Comparison of ENCODE assay signal across 25 cellular contexts in genomic region chr7:46133076-46133475, GRCh38.
"Had no signal": no experiment of that assay in that cellular context is flagged by ENCODE, and none has a peak within 500 bp of the region (broad histone marks: within the 10 kb centered on the region; RNA-seq: fewer than 3 reads in every experiment).

No MANE protein-coding gene starts in this region.

- H3K36me3 ChIP-seq: brain microvascular endothelial cell, left lung, right atrium auricular region, spleen, upper lobe of left lung had no signal

- DNase-seq: activated CD4-positive, alpha-beta T cell treated with anti-CD3 and anti-CD28 coated beads for 1 hour; activated CD4-positive, alpha-beta T cell treated with anti-CD3 and anti-CD28 coated beads, Interleukin-2, amount 50 U/mL, for 4 hours; activated naive CD4-positive, alpha-beta T cell treated with anti-CD3 and anti-CD28 coated beads for 36 hours; activated naive CD8-positive, alpha-beta T cell treated with anti-CD3 and anti-CD28 coated beads, Interleukin-2, amount 50 U/mL, for 24 hours; activated T-cell treated with anti-CD3 and anti-CD28 coated beads for 4 hours; brain microvascular endothelial cell; dermis blood vessel endothelial cell; effector memory CD8-positive, alpha-beta T cell; left lung; mammary epithelial cell; mucosa of descending colon; natural killer cell; posterior cingulate gyrus; T-cell; T-helper 9 cell had no signal

- ATAC-seq: activated naive CD8-positive, alpha-beta T cell treated with anti-CD3 and anti-CD28 coated beads, Interleukin-2, amount 50 U/mL, for 24 hours; activated T-helper 17 cell treated with anti-CD3 and anti-CD28 coated beads, Interleukin-2, amount 50 U/mL, for 72 hours; effector memory CD8-positive, alpha-beta T cell; left lung; mucosa of descending colon; natural killer cell; T-cell had no signal

- H3K36me3 Mint-ChIP-seq: natural killer cell, T-cell had no signal

- H3K4me2 ChIP-seq: hepatocyte had no signal

- FAIRE-seq: keratinocyte had no signal

- H3K4me1 ChIP-seq: left lung, right atrium auricular region, spleen, upper lobe of left lung had no signal

- H3K9me3 ChIP-seq: left lung, mucosa of descending colon, right atrium auricular region, spleen, upper lobe of left lung had no signal

- H3K27ac ChIP-seq: brain microvascular endothelial cell, epithelial cell of prostate, hepatocyte, left lung, right atrium auricular region, spleen, upper lobe of left lung, VCaP had no signal

- H3K4me3 ChIP-seq: hepatocyte, left lung, mucosa of descending colon, right atrium auricular region, spleen, upper lobe of left lung had no signal

- H3K79me2 ChIP-seq: hepatocyte had no signal

- H3K4me3 Mint-ChIP-seq: activated naive CD4-positive, alpha-beta T cell treated with anti-CD3 and anti-CD28 coated beads for 36 hours; activated naive CD8-positive, alpha-beta T cell treated with anti-CD3 and anti-CD28 coated beads, Interleukin-2, amount 50 U/mL, for 24 hours; activated T-helper 17 cell treated with anti-CD3 and anti-CD28 coated beads, Interleukin-2, amount 50 U/mL, for 72 hours; central memory CD8-positive, alpha-beta T cell; effector memory CD8-positive, alpha-beta T cell; natural killer cell; stimulated activated naive CD8-positive, alpha-beta T cell treated with anti-CD3 and anti-CD28 coated beads, Interleukin-15, Interleukin-2, amounts not matched to agents 100 ng/mL and 50 ng/mL, for 24 hours; T-cell had no signal

- H3K9me3 Mint-ChIP-seq: activated naive CD4-positive, alpha-beta T cell treated with anti-CD3 and anti-CD28 coated beads for 36 hours; activated naive CD8-positive, alpha-beta T cell treated with anti-CD3 and anti-CD28 coated beads, Interleukin-2, amount 50 U/mL, for 24 hours; effector memory CD8-positive, alpha-beta T cell; stimulated activated naive CD8-positive, alpha-beta T cell treated with anti-CD3 and anti-CD28 coated beads, Interleukin-15, Interleukin-2, amounts not matched to agents 100 ng/mL and 50 ng/mL, for 24 hours; T-cell had no signal

- H2AFZ ChIP-seq: hepatocyte had no signal

- H3K27me3 Mint-ChIP-seq: activated naive CD8-positive, alpha-beta T cell treated with anti-CD3 and anti-CD28 coated beads, Interleukin-2, amount 50 U/mL, for 24 hours; activated T-helper 17 cell treated with anti-CD3 and anti-CD28 coated beads, Interleukin-2, amount 50 U/mL, for 72 hours; central memory CD8-positive, alpha-beta T cell; effector memory CD8-positive, alpha-beta T cell; stimulated activated naive CD8-positive, alpha-beta T cell treated with anti-CD3 and anti-CD28 coated beads, Interleukin-15, Interleukin-2, amounts not matched to agents 100 ng/mL and 50 ng/mL, for 24 hours; T-cell had no signal

- H3K4me1 Mint-ChIP-seq: activated naive CD8-positive, alpha-beta T cell treated with anti-CD3 and anti-CD28 coated beads, Interleukin-2, amount 50 U/mL, for 24 hours; activated T-helper 17 cell treated with anti-CD3 and anti-CD28 coated beads, Interleukin-2, amount 50 U/mL, for 72 hours; central memory CD8-positive, alpha-beta T cell; natural killer cell; T-cell had no signal

- H3K27me3 ChIP-seq: brain microvascular endothelial cell, hepatocyte, left lung, right atrium auricular region, spleen, upper lobe of left lung had no signal

- H3K27ac Mint-ChIP-seq: activated naive CD4-positive, alpha-beta T cell treated with anti-CD3 and anti-CD28 coated beads for 36 hours; activated naive CD8-positive, alpha-beta T cell treated with anti-CD3 and anti-CD28 coated beads, Interleukin-2, amount 50 U/mL, for 24 hours; activated T-helper 17 cell treated with anti-CD3 and anti-CD28 coated beads, Interleukin-2, amount 50 U/mL, for 72 hours; effector memory CD8-positive, alpha-beta T cell; natural killer cell; stimulated activated naive CD8-positive, alpha-beta T cell treated with anti-CD3 and anti-CD28 coated beads, Interleukin-15, Interleukin-2, amounts not matched to agents 100 ng/mL and 50 ng/mL, for 24 hours; T-cell had no signal
